Comparison of ENCODE assay signal across 1 cellular context in the genomic region with DNA sequence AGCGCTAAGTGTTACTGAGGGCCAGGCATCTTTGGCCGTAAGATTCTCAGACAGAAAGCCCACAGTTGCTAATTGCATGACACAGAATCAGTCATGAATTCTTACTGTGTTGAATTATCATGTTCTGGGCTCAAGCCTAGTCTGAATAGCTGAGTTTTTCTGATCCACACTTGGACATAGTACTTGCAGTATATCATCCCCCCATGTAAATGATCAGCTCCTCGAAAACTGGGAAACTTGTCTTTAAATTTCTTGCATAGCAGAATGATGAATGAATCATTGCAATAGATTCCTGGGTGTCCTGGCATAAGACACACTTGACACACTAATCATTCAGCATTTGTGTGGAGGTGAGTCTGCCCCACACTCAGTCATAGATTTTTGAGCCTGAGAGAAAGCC.
TF ChIP-seq lines count a peak whose summit lies in the region.

No MANE protein-coding gene starts in this region.

TF ChIP-seq in GM23338, 12 proteins besides CTCF, POLR2A, EP300 and RAD21 (continued from another document):
- TF ChIP-seq, protein P1, sequence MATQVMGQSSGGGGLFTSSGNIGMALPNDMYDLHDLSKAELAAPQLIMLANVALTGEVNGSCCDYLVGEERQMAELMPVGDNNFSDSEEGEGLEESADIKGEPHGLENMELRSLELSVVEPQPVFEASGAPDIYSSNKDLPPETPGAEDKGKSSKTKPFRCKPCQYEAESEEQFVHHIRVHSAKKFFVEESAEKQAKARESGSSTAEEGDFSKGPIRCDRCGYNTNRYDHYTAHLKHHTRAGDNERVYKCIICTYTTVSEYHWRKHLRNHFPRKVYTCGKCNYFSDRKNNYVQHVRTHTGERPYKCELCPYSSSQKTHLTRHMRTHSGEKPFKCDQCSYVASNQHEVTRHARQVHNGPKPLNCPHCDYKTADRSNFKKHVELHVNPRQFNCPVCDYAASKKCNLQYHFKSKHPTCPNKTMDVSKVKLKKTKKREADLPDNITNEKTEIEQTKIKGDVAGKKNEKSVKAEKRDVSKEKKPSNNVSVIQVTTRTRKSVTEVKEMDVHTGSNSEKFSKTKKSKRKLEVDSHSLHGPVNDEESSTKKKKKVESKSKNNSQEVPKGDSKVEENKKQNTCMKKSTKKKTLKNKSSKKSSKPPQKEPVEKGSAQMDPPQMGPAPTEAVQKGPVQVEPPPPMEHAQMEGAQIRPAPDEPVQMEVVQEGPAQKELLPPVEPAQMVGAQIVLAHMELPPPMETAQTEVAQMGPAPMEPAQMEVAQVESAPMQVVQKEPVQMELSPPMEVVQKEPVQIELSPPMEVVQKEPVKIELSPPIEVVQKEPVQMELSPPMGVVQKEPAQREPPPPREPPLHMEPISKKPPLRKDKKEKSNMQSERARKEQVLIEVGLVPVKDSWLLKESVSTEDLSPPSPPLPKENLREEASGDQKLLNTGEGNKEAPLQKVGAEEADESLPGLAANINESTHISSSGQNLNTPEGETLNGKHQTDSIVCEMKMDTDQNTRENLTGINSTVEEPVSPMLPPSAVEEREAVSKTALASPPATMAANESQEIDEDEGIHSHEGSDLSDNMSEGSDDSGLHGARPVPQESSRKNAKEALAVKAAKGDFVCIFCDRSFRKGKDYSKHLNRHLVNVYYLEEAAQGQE (IDR thresholded peaks at IDR 0.05; ENCODE audit: unreplicated experiment) = no peak
- TF ChIP-seq POLR2AphosphoS5 (IDR thresholded peaks at IDR 0.05; ENCODE audit: low read depth) = no peak
- TF ChIP-seq EZH2 (IDR thresholded peaks at IDR 0.05; ENCODE audit: low read depth, unreplicated experiment) = no peak
- no peak for TF ChIP-seq NANOG (IDR thresholded peaks at IDR 0.05; ENCODE audit: borderline replicate concordance)
- no peak for TF ChIP-seq JUNB (IDR thresholded peaks at IDR 0.05; ENCODE audit: unreplicated experiment)
- TF ChIP-seq ZNF331 (CRISPR knock-in tag; IDR thresholded peaks at IDR 0.05; ENCODE audit: low read depth) = no peak
